Comparison of ENCODE assay signal across 8 cellular contexts in genomic region chr11:110296226-110297081, GRCh38. TPM values are rescaled to one million over a fixed set of nuclear protein-coding genes. Genes with fewer than 3 reads are reported as not detected.
DNase-seq lines count a peak whose midpoint lies in the region; ATAC-seq, FAIRE-seq and TF ChIP-seq lines count a peak whose summit lies in the region.

Gene RDX, minus strand, starts transcription at chr11:110296614. Its CDS starts 16,922 bp downstream, at chr11:110279692.

- no peaks in the 10 kb centered on the region for H4K20me1 ChIP-seq in H9 (ENCODE audit: control insufficient read depth, insufficient read depth, insufficient read length)

- H3K9me3 ChIP-seq in H9 (ENCODE audit: control insufficient read depth, low read depth, low read length): no peaks in the 10 kb centered on the region
- no peaks in the 10 kb centered on the region for H3K9me3 ChIP-seq in MG63
- H3K9me3 ChIP-seq in left ventricle myocardium inferior (replicated peaks): no peaks in the 10 kb centered on the region

- H3K4me3 Mint-ChIP-seq in H9 (peak within 1 kb of the TSS; percentile 71 to 87), T-cell (peak within 1 kb of the TSS; percentile 85 to 88 (median 86))

- H3K27me3 ChIP-seq in H9 (ENCODE audit: insufficient read depth, low read length) (no peaks in the 10 kb centered on the region), MG63 (no peaks in the 10 kb centered on the region), left ventricle myocardium inferior (ENCODE audit: low read depth) (no peaks in the 10 kb centered on the region)

- no peak within 1 kb of the TSS for H3K4ac ChIP-seq in H9 (ENCODE audit: low read depth, low read length)

- no peaks in the 10 kb centered on the region for H3K79me1 ChIP-seq in H9 (ENCODE audit: insufficient read depth, low read depth, low read length, poor library complexity, severe bottlenecking)

- POLR2A ChIA-PET in T-cell (lab: Charles Lee): interaction anchor here (0.5 to 0.6 kb wide), 2 partner anchors 151 to 267 kb away, joined by 3 to 5 read pairs; no protein-coding TSS in a partner anchor

- peak within 1 kb of the TSS; percentile 51 to 96 (median 94) for H3K27ac Mint-ChIP-seq in H9
- H3K27ac Mint-ChIP-seq in T-cell: peak within 1 kb of the TSS in 1 of 2 donors; percentile 61

- H4K5ac ChIP-seq in H9 (ENCODE audit: insufficient read length, low read depth, low read length): no peak within 1 kb of the TSS

- intact Hi-C loops in left ventricle myocardium inferior (cut with micrococcal nuclease) (no loop called here), posterior vena cava (cut with DNase I) (no loop called here)

- H3K36me3 Mint-ChIP-seq in H9 (ENCODE audit: insufficient read depth in 1 of 3, low read depth in 3 of 3): peaks cover 2 to 7% (median 6%) of the 10 kb centered on the region in 3 experiments; a peak in 6 of 7 replicates
- no peaks in the 10 kb centered on the region for H3K36me3 Mint-ChIP-seq in T-cell

- H3K56ac ChIP-seq in H9 (ENCODE audit: insufficient read length, low read depth, low read length): no peak within 1 kb of the TSS

- H3K4me1 Mint-ChIP-seq in H9: peaks cover 46 to 61% of the 10 kb centered on the region in 2 experiments
- peaks cover 35 to 39% (median 35%) of the 10 kb centered on the region in 3 donors for H3K4me1 Mint-ChIP-seq in T-cell

- no peak within 1 kb of the TSS for H2BK120ac ChIP-seq in H9 (ENCODE audit: low read depth, low read length, poor library complexity, severe bottlenecking)

- no peak within 1 kb of the TSS for H2BK20ac ChIP-seq in H9 (ENCODE audit: low read depth, low read length, poor library complexity, severe bottlenecking)

- H3K4me3 ChIP-seq in GM12865 (ENCODE audit: low read depth, low read length) (peak within 1 kb of the TSS; percentile 94), MG63 (peak within 1 kb of the TSS; percentile 94), left ventricle myocardium inferior (peak within 1 kb of the TSS; percentile 86)

- H3K27ac ChIP-seq in H9 (ENCODE audit: insufficient read length, low read depth, low read length) (no peak within 1 kb of the TSS), left ventricle myocardium inferior (replicated peaks) (peak within 1 kb of the TSS; percentile 98)

- no peak for FAIRE-seq in urothelium cell line (lab: Jason Lieb, UNC)

- H3T11ph ChIP-seq in H9 (ENCODE audit: low read length): no peak within 1 kb of the TSS

- H2BK5ac ChIP-seq in H9 (ENCODE audit: insufficient read length, low read length): no peak within 1 kb of the TSS

- no peak within 1 kb of the TSS for H2AFZ ChIP-seq in H9 (ENCODE audit: low read length)

- H4K91ac ChIP-seq in H9 (ENCODE audit: insufficient read length, low read depth, low read length): no peak within 1 kb of the TSS

- peak; percentile 16 for TF ChIP-seq CTCF in GM12865 (IDR thresholded peaks at IDR 0.05; ENCODE audit: insufficient read depth, low read depth, low read length, missing control alignments)
- TF ChIP-seq CTCF in H9 (conservative IDR thresholded peaks at IDR 0.05): no peak
- peak; percentile 24 for TF ChIP-seq CTCF in left ventricle myocardium inferior (IDR thresholded peaks at IDR 0.05; ENCODE audit: borderline replicate concordance)

- peak; percentile 66 to 77 (median 76) for ATAC-seq in T-cell (replicated peaks in 1 of 4)

- H3K9me3 Mint-ChIP-seq in H9 (no peaks in the 10 kb centered on the region), T-cell (peaks cover 0 to 7% (median 0%) of the 10 kb centered on the region in 3 donors)

- H4K8ac ChIP-seq in H9 (replicated peaks; ENCODE audit: insufficient read length, low read depth, low read length): no peak within 1 kb of the TSS

- H3K27me3 Mint-ChIP-seq in H9 (ENCODE audit: low read depth) (peaks cover 3% of the 10 kb centered on the region), T-cell (no peaks in the 10 kb centered on the region)

- H2BK15ac ChIP-seq in H9 (ENCODE audit: low read depth, low read length): no peak within 1 kb of the TSS

- no peaks in the 10 kb centered on the region for H3K4me1 ChIP-seq in H9 (ENCODE audit: insufficient read depth, low read length)
- peaks cover 56% of the 10 kb centered on the region for H3K4me1 ChIP-seq in left ventricle myocardium inferior

- no peak within 1 kb of the TSS for H2BK12ac ChIP-seq in H9 (ENCODE audit: insufficient read length, low read depth, low read length)

- DNase-seq in GM12865 (ENCODE audit: low read depth) (peak; percentile 87), H9 (peak; percentile 89), MG63 (peak; percentile 93), T-cell (peak in 33 of 34 experiments; percentile 15 to 58 (median 32)), amniotic stem cell (lab: John Stamatoyannopoulos, UW) (peak; percentile 57), left ventricle myocardium inferior (peak; percentile 83), posterior vena cava (ENCODE audit: low spot score) (peak; percentile 90), urothelium cell line (ENCODE audit: low spot score) (peak; percentile 92)

- H3K36me3 ChIP-seq in MG63 (peaks cover 8% of the 10 kb centered on the region), left ventricle myocardium inferior (no peaks in the 10 kb centered on the region)

- H2AK5ac ChIP-seq in H9 (ENCODE audit: insufficient read length, low read length): no peak within 1 kb of the TSS

- H3K18ac ChIP-seq in H9 (ENCODE audit: insufficient read length, low read depth, low read length): peak within 1 kb of the TSS; percentile 33

- peak within 1 kb of the TSS; percentile 67 for H3K9ac ChIP-seq in H9 (ENCODE audit: extremely low read depth, insufficient read length, low read length)

- peak within 1 kb of the TSS; percentile 66 for H3K4me2 ChIP-seq in H9 (ENCODE audit: insufficient read depth, insufficient read length, low read length)

- no CpG with 5 or more reads among the region's 113 CpGs for WGBS in H9 (ENCODE audit: extremely low coverage, insufficient read length, low lambda C conversion rate)

- CTCF ChIA-PET in T-cell (lab: Charles Lee): interaction anchor here in 1 of 2 donors (0.6 kb wide), 1 partner anchor 1574 kb away, joined by 8 read pairs; no protein-coding TSS in a partner anchor

- H3K23me2 ChIP-seq in H9 (ENCODE audit: insufficient read length, low read depth, low read length, poor library complexity, severe bottlenecking): no peaks in the 10 kb centered on the region

- H3K79me2 ChIP-seq in H9 (ENCODE audit: insufficient read depth, low read length): peaks cover 7% of the 10 kb centered on the region; the same call in 1 of the 2 replicates

- H3K14ac ChIP-seq in H9 (ENCODE audit: insufficient read depth, low read length): peak within 1 kb of the TSS; percentile 98

- H3K23ac ChIP-seq in H9 (ENCODE audit: insufficient read length, low read depth, low read length): no peak within 1 kb of the TSS

RNA-seq across cellular contexts. Expression of gene RDX, which starts in this region (rescaled TPM):
- total RNA-seq in H9 (2021): 86.6 and 96.2 TPM in 2 replicates
- total RNA-seq in MG63 (2014; rRNA removed; shearing (Covaris generic); ENCODE audit: low replicate concordance): 69.5 and 161 TPM in 2 replicates
- total RNA-seq in T-cell: 10 to 100 TPM; 14.7 to 22.0 (median 17.7) TPM
- total RNA-seq in left ventricle myocardium inferior: 125 TPM
- 100 to 1,000 TPM; 111 to 131 TPM for total RNA-seq in posterior vena cava

Comparison
In these comparisons a context has a peak if more than half of its experiments do, and no peak if none do; other contexts are left out.
1. DNase-seq: peak in every context shown above with its lines; median percentile 93 in MG63; 92 in urothelium cell line; 90 in posterior vena cava; 89 in H9; 87 in GM12865; 83 in left ventricle myocardium inferior; 57 in amniotic stem cell; 32 in T-cell.